ENCODE assay signal across 8 cellular contexts in the genomic region with DNA sequence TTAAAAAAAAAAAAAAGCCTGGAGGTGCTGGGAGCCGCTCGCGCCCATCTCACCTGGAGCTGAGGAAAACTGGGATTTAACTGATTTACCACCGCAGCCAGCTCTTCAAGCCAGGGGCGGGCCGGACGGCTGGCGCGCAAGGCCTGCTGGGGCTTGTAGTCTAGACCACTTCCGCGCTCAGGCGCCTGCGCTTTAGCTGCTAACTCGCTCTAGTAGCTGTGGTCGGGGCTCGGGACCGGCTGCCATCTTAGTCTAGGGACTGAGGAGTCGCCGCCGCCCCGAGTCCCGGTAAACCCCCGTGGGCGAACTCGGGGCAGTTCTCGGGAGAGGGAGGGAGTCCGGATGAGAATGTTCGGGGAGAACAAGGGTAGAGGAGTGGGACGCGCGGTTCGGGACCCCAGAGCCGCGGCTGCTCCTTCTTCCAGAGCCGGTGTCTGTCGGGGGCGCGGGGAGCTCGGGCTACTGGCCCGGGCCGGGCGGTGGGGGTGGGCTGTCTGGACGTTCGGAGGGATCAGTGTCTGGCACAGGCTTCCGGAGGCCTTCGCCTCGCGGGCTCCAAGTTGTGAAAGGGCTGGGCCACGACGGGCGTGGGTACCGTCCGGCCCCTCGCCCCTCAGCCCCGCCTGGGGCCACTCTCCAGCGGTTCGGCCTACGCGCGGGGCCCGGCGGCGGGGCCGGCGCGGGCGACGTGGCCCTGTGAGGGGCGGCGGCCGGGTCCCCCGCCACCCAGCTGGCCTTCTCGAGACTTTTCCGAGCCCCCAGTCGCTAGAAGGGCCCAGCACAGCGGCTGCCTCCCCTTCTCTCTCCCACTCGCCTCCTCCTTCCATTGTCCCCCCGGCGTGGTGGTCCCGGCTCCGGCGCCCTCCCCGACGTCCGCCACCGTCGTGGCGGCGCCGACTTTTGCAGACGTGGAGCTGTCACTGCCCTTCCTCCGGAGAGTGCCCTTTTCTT. TPM values are rescaled to one million over a fixed set of nuclear protein-coding genes. Genes with fewer than 3 reads are reported as not detected.
DNase-seq lines count a peak whose midpoint lies in the region; ATAC-seq and TF ChIP-seq lines count a peak whose summit lies in the region.

TSS of gene ITCH (plus strand) at position 212 of the 951 bp plus-strand sequence. CDS start 30,539 bp downstream, outside the sequence.

- H3K4me3 ChIP-seq in AG04449 (ENCODE audit: low read depth, low read length) = peak within 1 kb of the TSS; percentile 79
- H3K4me3 ChIP-seq in cardiac fibroblast (replicated peaks in 1 of 2; ENCODE audit: low read depth in 2 of 2, low read length in 2 of 2) = peak within 1 kb of the TSS; percentile 82 to 83
- peak within 1 kb of the TSS; percentile 45 to 97 (median 84) for H3K4me3 ChIP-seq in spleen

- H3K9me3 Mint-ChIP-seq in WTC11 (no peaks in the 10 kb centered on the region), immature natural killer cell (no peaks in the 10 kb centered on the region)

- ATAC-seq in GM18907 (IDR thresholded peaks at IDR 0.05; ENCODE audit: unreplicated experiment) (peak; percentile 91), HG03159 (IDR thresholded peaks at IDR 0.05; ENCODE audit: unreplicated experiment) (peak; percentile 86), WTC11 (peak; percentile 98)

- H3K4me1 ChIP-seq in spleen = peaks cover 32 to 57% (median 52%) of the 10 kb centered on the region in 6 donors

- peaks cover 26% of the 10 kb centered on the region for H3K4me1 Mint-ChIP-seq in WTC11
- peaks cover 44 to 48% of the 10 kb centered on the region in 2 donors for H3K4me1 Mint-ChIP-seq in immature natural killer cell

- H3K27me3 Mint-ChIP-seq in WTC11 (ENCODE audit: low read depth) (no peaks in the 10 kb centered on the region; the same call in 1 of the 2 replicates), immature natural killer cell (ENCODE audit: low read depth in 3 of 3) (peaks cover 4 to 22% (median 6%) of the 10 kb centered on the region in 3 donors)

- DNase-seq in AG04449 (ENCODE audit: low read depth, low spot score) = peak; percentile 83
- peak; percentile 89 for DNase-seq in NCI-H2227 treated with DMSO at 0.1 percent for 48 hours (lab: John Stamatoyannopoulos, UW)
- peak; percentile 97 for DNase-seq in WTC11 (ENCODE audit: low spot score)
- peak; percentile 95 for DNase-seq in cardiac fibroblast (ENCODE audit: low read depth in 2 of 2)
- peak; percentile 89 to 90 (median 89) for DNase-seq in immature natural killer cell
- DNase-seq in spleen = peak; percentile 99

- H3K27me3 ChIP-seq in spleen (replicated peaks in 1 of 7) = no peaks in the 10 kb centered on the region

- H3K27ac ChIP-seq in spleen = peak within 1 kb of the TSS; percentile 90 to 98 (median 95)

- H3K36me3 Mint-ChIP-seq in WTC11 = peaks cover 6% of the 10 kb centered on the region
- peaks cover 5 to 10% (median 7%) of the 10 kb centered on the region in 3 donors for H3K36me3 Mint-ChIP-seq in immature natural killer cell

- intact Hi-C loops in spleen (cut with DNase I; ENCODE audit: low total_unique reads) = no loop called here

- H3K4me3 Mint-ChIP-seq in WTC11 = peak within 1 kb of the TSS; percentile 96
- peak within 1 kb of the TSS; percentile 83 to 100 (median 96) for H3K4me3 Mint-ChIP-seq in immature natural killer cell

- no peaks in the 10 kb centered on the region for H3K36me3 ChIP-seq in spleen

- CTCF ChIA-PET in AG04449 (lab: Yijun Ruan, JAX) (interaction anchor here (1.1 to 3.5 kb wide), 6 partner anchors 10 to 175 kb away, joined by 3 to 17 read pairs (median 4); no protein-coding TSS in a partner anchor), WTC11 (lab: Charles Lee) (interaction anchor here (0.5 to 3.8 kb wide), 14 partner anchors 24 to 407 kb away, joined by 3 to 90 read pairs (median 4); partner anchors contain the start of genes AHCY and DYNLRB1)

- POLR2A ChIA-PET in AG04449 (lab: Yijun Ruan, JAX) (interaction anchor here (0.7 to 1.8 kb wide), 7 partner anchors 14 to 251 kb away, joined by 3 to 8 read pairs (median 4); partner anchors contain the start of genes DYNLRB1 and EIF2S2), WTC11 (lab: Charles Lee) (interaction anchor here (0.5 to 2.3 kb wide), 19 partner anchors 8 to 850 kb away, joined by 3 to 18 read pairs (median 3); partner anchors contain the start of genes AHCY and DYNLRB1)

- H3K27ac Mint-ChIP-seq in WTC11 = peak within 1 kb of the TSS; percentile 99
- H3K27ac Mint-ChIP-seq in immature natural killer cell = peak within 1 kb of the TSS; percentile 78 to 100 (median 99)

- TF ChIP-seq CTCF in AG04449 (IDR thresholded peaks at IDR 0.05; ENCODE audit: insufficient read depth, low read length, missing control alignments) (no peak), WTC11 (IDR thresholded peaks at IDR 0.05) (no peak), cardiac fibroblast (IDR thresholded peaks at IDR 0.05; ENCODE audit: low read depth, low read length) (no peak), spleen (IDR thresholded peaks at IDR 0.05 in 8 of 11, conservative IDR thresholded peaks at IDR 0.05 in 3 of 11) (peak in 2 of 11 experiments; percentile 16 to 24)

- H3K9me3 ChIP-seq in spleen = no peaks in the 10 kb centered on the region

- WGBS in spleen, 5 donors = 0 to 1% (median 1%) methylated on average over 36 to 92 of the region's 92 CpGs

- peak in 2 of 3 donors; percentile 33 to 88 for TF ChIP-seq POLR2A in spleen (IDR thresholded peaks at IDR 0.05)

TF ChIP-seq in WTC11, 78 proteins besides CTCF, POLR2A, EP300 and RAD21 (continues in another document):
- no peak for TF ChIP-seq ZMAT4 (CRISPR knock-in tag; IDR thresholded peaks at IDR 0.05)
- TF ChIP-seq ZBTB43 (CRISPR knock-in tag; IDR thresholded peaks at IDR 0.05) = no peak
- 0 out of 2 replicates have a peak, but pooled peaks have one; percentile 16 for TF ChIP-seq JUN (CRISPR knock-in tag; IDR thresholded peaks at IDR 0.05)
- no peak for TF ChIP-seq ZNF671 (CRISPR knock-in tag; IDR thresholded peaks at IDR 0.05)
- no peak for TF ChIP-seq ZNF423 (CRISPR knock-in tag; IDR thresholded peaks at IDR 0.05)
- TF ChIP-seq, protein P1, sequence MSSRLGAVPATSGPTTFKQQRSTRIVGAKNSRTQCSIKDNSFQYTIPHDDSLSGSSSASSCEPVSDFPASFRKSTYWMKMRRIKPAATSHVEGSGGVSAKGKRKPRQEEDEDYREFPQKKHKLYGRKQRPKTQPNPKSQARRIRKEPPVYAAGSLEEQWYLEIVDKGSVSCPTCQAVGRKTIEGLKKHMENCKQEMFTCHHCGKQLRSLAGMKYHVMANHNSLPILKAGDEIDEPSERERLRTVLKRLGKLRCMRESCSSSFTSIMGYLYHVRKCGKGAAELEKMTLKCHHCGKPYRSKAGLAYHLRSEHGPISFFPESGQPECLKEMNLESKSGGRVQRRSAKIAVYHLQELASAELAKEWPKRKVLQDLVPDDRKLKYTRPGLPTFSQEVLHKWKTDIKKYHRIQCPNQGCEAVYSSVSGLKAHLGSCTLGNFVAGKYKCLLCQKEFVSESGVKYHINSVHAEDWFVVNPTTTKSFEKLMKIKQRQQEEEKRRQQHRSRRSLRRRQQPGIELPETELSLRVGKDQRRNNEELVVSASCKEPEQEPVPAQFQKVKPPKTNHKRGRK (CRISPR knock-in tag; IDR thresholded peaks at IDR 0.05; ENCODE audit: borderline replicate concordance) = no peak
- TF ChIP-seq, protein P2, sequence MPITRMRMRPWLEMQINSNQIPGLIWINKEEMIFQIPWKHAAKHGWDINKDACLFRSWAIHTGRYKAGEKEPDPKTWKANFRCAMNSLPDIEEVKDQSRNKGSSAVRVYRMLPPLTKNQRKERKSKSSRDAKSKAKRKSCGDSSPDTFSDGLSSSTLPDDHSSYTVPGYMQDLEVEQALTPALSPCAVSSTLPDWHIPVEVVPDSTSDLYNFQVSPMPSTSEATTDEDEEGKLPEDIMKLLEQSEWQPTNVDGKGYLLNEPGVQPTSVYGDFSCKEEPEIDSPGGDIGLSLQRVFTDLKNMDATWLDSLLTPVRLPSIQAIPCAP (CRISPR knock-in tag; IDR thresholded peaks at IDR 0.05) = 0 out of 2 replicates have a peak, but pooled peaks have one; percentile 38
- TF ChIP-seq, protein P3, sequence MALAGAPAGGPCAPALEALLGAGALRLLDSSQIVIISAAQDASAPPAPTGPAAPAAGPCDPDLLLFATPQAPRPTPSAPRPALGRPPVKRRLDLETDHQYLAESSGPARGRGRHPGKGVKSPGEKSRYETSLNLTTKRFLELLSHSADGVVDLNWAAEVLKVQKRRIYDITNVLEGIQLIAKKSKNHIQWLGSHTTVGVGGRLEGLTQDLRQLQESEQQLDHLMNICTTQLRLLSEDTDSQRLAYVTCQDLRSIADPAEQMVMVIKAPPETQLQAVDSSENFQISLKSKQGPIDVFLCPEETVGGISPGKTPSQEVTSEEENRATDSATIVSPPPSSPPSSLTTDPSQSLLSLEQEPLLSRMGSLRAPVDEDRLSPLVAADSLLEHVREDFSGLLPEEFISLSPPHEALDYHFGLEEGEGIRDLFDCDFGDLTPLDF (CRISPR knock-in tag; IDR thresholded peaks at IDR 0.05) = no peak

RNA-seq across cellular contexts. Expression of gene ITCH, which starts in this region (rescaled TPM):
- total RNA-seq in WTC11 (2021) = 35.8 to 43.4 TPM (median 36.4 TPM) in 3 replicates
- polyA plus RNA-seq in immature natural killer cell = 10 to 100 TPM; 27.3 to 72.5 (median 35.7) TPM
- total RNA-seq in spleen = 10 to 100 TPM; 56.1 to 72.7 (median 65.7) TPM
- polyA plus RNA-seq in spleen = 10 to 100 TPM in 1 of 3 donors, 1 to 10 TPM in 2; 6.9 to 12.2 (median 8.0) TPM

Comparison
In these comparisons a context has a peak if more than half of its experiments do, and no peak if none do; other contexts are left out.
1. Peak in every context shown above with its lines: DNase-seq, ATAC-seq, H3K4me3 ChIP-seq and H3K27ac ChIP-seq.